Comparison of ENCODE assay signal across 19 cellular contexts in the genomic region with DNA sequence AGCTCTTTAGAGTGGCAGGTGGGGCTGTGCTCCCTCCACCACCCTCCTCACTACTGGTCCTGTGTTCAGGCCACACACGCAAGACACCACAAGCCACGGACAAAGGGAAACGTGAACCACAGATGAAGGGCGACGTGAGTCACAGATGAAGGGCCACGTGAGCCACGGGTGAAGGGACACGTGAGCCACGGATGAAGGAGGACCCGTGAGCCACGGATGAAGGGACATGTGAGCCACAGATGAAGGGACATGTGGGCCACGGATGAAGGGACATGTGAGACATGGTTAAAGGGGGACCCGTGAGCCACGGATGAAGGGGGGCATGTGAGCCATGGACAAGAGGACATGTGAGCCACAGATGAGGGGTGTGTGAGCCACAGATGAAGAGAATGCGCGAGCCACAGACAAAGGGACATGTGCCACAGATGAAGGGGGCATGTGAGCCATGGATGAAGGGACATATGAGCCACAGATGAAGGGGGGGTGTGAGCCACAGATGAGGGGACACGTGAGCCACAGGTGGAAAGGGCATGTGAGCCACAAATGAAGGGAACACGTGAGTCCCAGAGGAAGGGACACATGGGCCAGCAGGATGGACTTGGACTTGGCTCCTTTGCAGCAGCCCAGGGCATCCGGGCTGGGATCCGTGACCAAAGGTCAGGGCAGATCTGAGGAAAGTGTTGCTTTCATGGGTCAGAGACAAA. TPM values are rescaled to one million over a fixed set of nuclear protein-coding genes. Genes with fewer than 3 reads are reported as not detected.
DNase-seq lines count a peak whose midpoint lies in the region; FAIRE-seq and TF ChIP-seq lines count a peak whose summit lies in the region.
"Had no signal": no experiment of that assay in that cellular context is flagged by ENCODE, and none has a peak within 500 bp of the region (broad histone marks: within the 10 kb centered on the region; RNA-seq: fewer than 3 reads in every experiment).

No MANE protein-coding gene starts in this region.

- H4K8ac ChIP-seq in H1 (ENCODE audit: extremely low read depth, insufficient read depth, low read length) = no peak overlapping the region
- H4K8ac ChIP-seq in neuronal stem cell (ENCODE audit: low read depth, low read length) = no peak overlapping the region

- 79% methylated on average over 20 of the region's 20 CpGs; no CpG with 5 or more reads in 1 of the 2 experiments for WGBS in H1 (ENCODE audit: extremely low coverage in 1 of 2, insufficient coverage in 1 of 2, insufficient read length in 1 of 2, insufficient replicate concordance in 2 of 2, low coverage in 1 of 2, low lambda C conversion rate in 2 of 2, missing lambda C conversion rate in 1 of 2), 2 experiments
- no CpG with 5 or more reads among the region's 20 CpGs for WGBS in neuronal stem cell (ENCODE audit: extremely low coverage in 2 of 2, insufficient read length in 2 of 2, insufficient replicate concordance in 1 of 2), 2 donors

- H3K23me2 ChIP-seq in H1 (ENCODE audit: low read depth, low read length) = peaks cover 12% of the 10 kb centered on the region; the same call in 1 of the 2 replicates

- no peak overlapping the region for H3K56ac ChIP-seq in H1 (replicated peaks; ENCODE audit: insufficient read length, low read depth, low read length)

- H3K27me3 ChIP-seq in BLaER1 treated with 17β-estradiol and CSF1 and Interleukin-3, amounts not matched to agents 10 nM and 100 nM = peaks cover 49 to 62% (median 56%) of the 10 kb centered on the region in 11 experiments
- H3K27me3 ChIP-seq in H1 (replicated peaks in 1 of 4; ENCODE audit: control insufficient read depth in 3 of 4, extremely low read depth in 1 of 4, insufficient read depth in 3 of 4, low read length in 3 of 4) (no peaks in the 10 kb centered on the region), neuronal stem cell (ENCODE audit: control insufficient read depth in 3 of 3, insufficient read depth in 3 of 3, low read depth in 1 of 3, low read length in 3 of 3) (peaks cover 0 to 33% (median 0%) of the 10 kb centered on the region in 3 experiments)

- H3K79me1 ChIP-seq in H1 (ENCODE audit: low read depth, low read length) = no peaks in the 10 kb centered on the region
- no peaks in the 10 kb centered on the region for H3K79me1 ChIP-seq in neuronal stem cell (ENCODE audit: low read depth, low read length)

- in situ Hi-C loops in G401 (cut with HindIII; ENCODE audit: low sequenced_read_pairs) = no loop called here

- TF ChIP-seq CTCF in HEK293 (tag by site-specific recombination; IDR thresholded peaks at IDR 0.05) = no peak
- no peak for TF ChIP-seq CTCF in H1 (IDR thresholded peaks at IDR 0.05; ENCODE audit: control extremely low read depth in 1 of 3, insufficient read depth in 1 of 3, low read depth in 1 of 3, low read length in 3 of 3)

- no peak overlapping the region for H2BK5ac ChIP-seq in H1 (ENCODE audit: low read depth, low read length)
- no peak overlapping the region for H2BK5ac ChIP-seq in neuronal stem cell (ENCODE audit: low read length)

- H3K79me2 ChIP-seq in H1 (ENCODE audit: control insufficient read depth in 1 of 2, insufficient read depth in 2 of 2, low read length in 2 of 2) = no peaks in the 10 kb centered on the region

- H2BK12ac ChIP-seq in H1 (ENCODE audit: low read depth, low read length) (no peak overlapping the region), neuronal stem cell (ENCODE audit: low read length) (no peak overlapping the region)

- DNase-seq in H1 (ENCODE audit: low read depth in 1 of 2, low spot score in 2 of 2) (no peak), neuronal stem cell (ENCODE audit: low spot score) (no peak), G401 (ENCODE audit: low spot score) (no peak), retina (no peak), cerebellar cortex (ENCODE audit: low spot score) (no peak)
- DNase-seq: CD8-positive, alpha-beta T cell; COR-L47; DMS153; DMS79 treated with DMSO at 0.1 percent for 48 hours; EL; GF-D8 had no signal

- no peak overlapping the region for H3K4me3 ChIP-seq in BLaER1 treated with 17β-estradiol and CSF1 and Interleukin-3, amounts not matched to agents 10 nM and 100 nM
- H3K4me3 ChIP-seq in HEK293 (ENCODE audit: low read depth, low read length) (no peak overlapping the region), H1 (ENCODE audit: extremely low read depth in 1 of 4, insufficient read depth in 2 of 4, low read depth in 3 of 4, low read length in 4 of 4) (no peak overlapping the region), neuronal stem cell (ENCODE audit: low read length in 2 of 2) (peak overlapping the region in 1 of 2 donors; percentile 10)

- H2BK15ac ChIP-seq in H1 (ENCODE audit: low read length) (no peak overlapping the region), neuronal stem cell (ENCODE audit: low read length) (no peak overlapping the region)

- H3K23ac ChIP-seq in H1 (ENCODE audit: insufficient read length) (no peak overlapping the region), neuronal stem cell (ENCODE audit: low read depth, low read length, poor library complexity) (peak overlapping the region; percentile 14)

- no peak overlapping the region for H4K5ac ChIP-seq in H1 (ENCODE audit: insufficient read length, low read depth, low read length)

- peaks cover 0 to 8% (median 0%) of the 10 kb centered on the region in 11 experiments; a peak in 5 of 22 replicates for H3K9me3 ChIP-seq in BLaER1 treated with 17β-estradiol and CSF1 and Interleukin-3, amounts not matched to agents 10 nM and 100 nM (replicated peaks in 1 of 11)
- no peaks in the 10 kb centered on the region for H3K9me3 ChIP-seq in HEK293 (ENCODE audit: control insufficient read depth, insufficient read depth, low read depth, low read length)
- H3K9me3 ChIP-seq in H1 (ENCODE audit: insufficient read depth in 2 of 2, low read depth in 1 of 2, low read length in 1 of 2) = peaks cover 7 to 13% of the 10 kb centered on the region in 2 experiments; a peak in 2 of 4 replicates
- H3K9me3 ChIP-seq in neuronal stem cell (replicated peaks in 1 of 2; ENCODE audit: control insufficient read depth in 2 of 2, insufficient read depth in 1 of 2, low read depth in 1 of 2, low read length in 2 of 2) = peaks cover 0 to 6% of the 10 kb centered on the region in 2 donors

- CTCF ChIA-PET in HEK293 (lab: Yijun Ruan, JAX) = no interaction called here
- CTCF ChIA-PET in H1 (lab: Charles Lee; ENCODE audit: partially characterized antibody) = no interaction called here

- TF ChIP-seq RAD21 in H1 (IDR thresholded peaks at IDR 0.05 in 1 of 2, conservative IDR thresholded peaks at IDR 0.05 in 1 of 2; ENCODE audit: low read depth in 2 of 2, low read length in 2 of 2) = no peak

- no peak overlapping the region for H2BK20ac ChIP-seq in H1 (ENCODE audit: low read length)

- no peak overlapping the region for H2AK5ac ChIP-seq in H1 (ENCODE audit: low read depth, low read length)
- H2AK5ac ChIP-seq in neuronal stem cell (ENCODE audit: low read depth, low read length) = peak overlapping the region; percentile 29

- peak overlapping the region in 1 of 11 experiments; percentile 50; a peak in 1 of 22 replicates for H3K9ac ChIP-seq in BLaER1 treated with 17β-estradiol and CSF1 and Interleukin-3, amounts not matched to agents 10 nM and 100 nM
- no peak overlapping the region for H3K9ac ChIP-seq in H1 (replicated peaks in 1 of 4; ENCODE audit: extremely low read depth in 1 of 4, low read depth in 3 of 4, low read length in 3 of 4)
- H3K9ac ChIP-seq in neuronal stem cell (ENCODE audit: low read depth, low read length, poor library complexity) = no peak overlapping the region
- H3K9ac ChIP-seq: KMS-11 had no signal

- H3K27ac ChIP-seq in BLaER1 treated with 17β-estradiol and CSF1 and Interleukin-3, amounts not matched to agents 10 nM and 100 nM = no peak overlapping the region
- H3K27ac ChIP-seq in HEK293 (ENCODE audit: extremely low read depth, low read depth, low read length) (no peak overlapping the region), H1 (ENCODE audit: low read depth, low read length) (no peak overlapping the region), neuronal stem cell (replicated peaks; ENCODE audit: low read length) (no peak overlapping the region)
- H3K27ac ChIP-seq: HL-60, KMS-11 had no signal

- H2AFZ ChIP-seq in H1 (ENCODE audit: low read length) (no peak overlapping the region), neuronal stem cell (ENCODE audit: low read length) (no peak overlapping the region)

- H2BK120ac ChIP-seq in H1 (replicated peaks; ENCODE audit: low read depth, low read length) (no peak overlapping the region), neuronal stem cell (ENCODE audit: low read depth, low read length) (no peak overlapping the region)

- no peak for FAIRE-seq in H1 (lab: Jason Lieb, UNC)
- FAIRE-seq: A204.1, D721Med, GM19239, H54 had no signal

- H3K18ac ChIP-seq in H1 (ENCODE audit: extremely low read depth, low read length) (no peak overlapping the region), neuronal stem cell (ENCODE audit: low read length) (no peak overlapping the region)

- H4K91ac ChIP-seq in H1 (replicated peaks; ENCODE audit: insufficient read length, low read length) (no peak overlapping the region), neuronal stem cell (ENCODE audit: low read depth, low read length, poor library complexity) (peak overlapping the region; percentile 2)

- POLR2A ChIA-PET in HEK293 (lab: Yijun Ruan, JAX) = no interaction called here
- POLR2A ChIA-PET in H1 (lab: Charles Lee; ENCODE audit: partially characterized antibody) = no interaction called here

- peaks cover under 1 to 24% (median 16%) of the 10 kb centered on the region in 10 experiments; a peak in 17 of 20 replicates for H3K4me1 ChIP-seq in BLaER1 treated with 17β-estradiol and CSF1 and Interleukin-3, amounts not matched to agents 10 nM and 100 nM
- H3K4me1 ChIP-seq in HEK293 (ENCODE audit: control insufficient read depth, insufficient read depth, low read length) = no peaks in the 10 kb centered on the region
- H3K4me1 ChIP-seq in H1 (replicated peaks in 1 of 4; ENCODE audit: control insufficient read depth in 3 of 4, insufficient read depth in 4 of 4, low read length in 3 of 4) = no peaks in the 10 kb centered on the region
- H3K4me1 ChIP-seq in neuronal stem cell (ENCODE audit: control insufficient read depth in 2 of 2, insufficient read depth in 1 of 2, low read depth in 1 of 2, low read length in 2 of 2) = no peaks in the 10 kb centered on the region

- no peak for TF ChIP-seq POLR2A in H1 (IDR thresholded peaks at IDR 0.05; ENCODE audit: control extremely low read depth in 1 of 2, low read depth in 2 of 2, low read length in 2 of 2)

- H3K36me3 ChIP-seq in BLaER1 treated with 17β-estradiol and CSF1 and Interleukin-3, amounts not matched to agents 10 nM and 100 nM = no peaks in the 10 kb centered on the region
- no peaks in the 10 kb centered on the region for H3K36me3 ChIP-seq in HEK293 (ENCODE audit: control insufficient read depth in 2 of 2, insufficient read depth in 1 of 2, low read length in 2 of 2)
- no peaks in the 10 kb centered on the region for H3K36me3 ChIP-seq in H1 (ENCODE audit: control insufficient read depth in 2 of 4, insufficient read depth in 4 of 4, low read length in 3 of 4)
- no peaks in the 10 kb centered on the region for H3K36me3 ChIP-seq in neuronal stem cell (replicated peaks in 1 of 2; ENCODE audit: control insufficient read depth in 2 of 2, insufficient read depth in 2 of 2, low read length in 2 of 2)

- H3K14ac ChIP-seq in H1 (ENCODE audit: insufficient read length) = no peak overlapping the region
- H3K14ac ChIP-seq in neuronal stem cell (ENCODE audit: low read length) = no peak overlapping the region

- TF ChIP-seq EP300 in H1 (IDR thresholded peaks at IDR 0.05; ENCODE audit: borderline replicate concordance in 1 of 2, low read depth in 2 of 2, low read length in 2 of 2) = no peak

- peak overlapping the region in 8 of 11 experiments; percentile 27 to 65 (median 58); a peak in 13 of 22 replicates for H3K4me2 ChIP-seq in BLaER1 treated with 17β-estradiol and CSF1 and Interleukin-3, amounts not matched to agents 10 nM and 100 nM
- H3K4me2 ChIP-seq in H1 (ENCODE audit: insufficient read depth in 1 of 2, low read depth in 2 of 2, low read length in 2 of 2) (no peak overlapping the region), neuronal stem cell (ENCODE audit: insufficient read depth, low read length, poor library complexity, severe bottlenecking) (no peak overlapping the region)
- H3K4me2 ChIP-seq: KMS-11 had no signal

- peaks cover 0 to 14% (median 0%) of the 10 kb centered on the region in 11 experiments; a peak in 5 of 22 replicates for H4K20me1 ChIP-seq in BLaER1 treated with 17β-estradiol and CSF1 and Interleukin-3, amounts not matched to agents 10 nM and 100 nM
- H4K20me1 ChIP-seq in H1 (replicated peaks in 1 of 2; ENCODE audit: control insufficient read depth in 1 of 2, insufficient read depth in 2 of 2, low read length in 2 of 2) = peaks cover 0 to 6% of the 10 kb centered on the region in 2 experiments

- H3K4ac ChIP-seq in H1 (replicated peaks; ENCODE audit: insufficient read length, low read depth, low read length) = no peak overlapping the region
- no peak overlapping the region for H3K4ac ChIP-seq in neuronal stem cell (ENCODE audit: low read length)

RNA-seq across cellular contexts. Expression of gene ZNF469, which starts 15.6 kb away (rescaled TPM):
- total RNA-seq in H1 (2021; fragmentation: NEBNext Ultra II Directional; extraction: Animal tissue kit (Norgen Biotek cat#: 25700)) = 1.8 and 2.0 TPM in 2 replicates
- polyA plus RNA-seq in H1 (2011; rRNA removed) = 0.30 and 0.53 TPM in 2 replicates
- 0.23 TPM for polyA plus RNA-seq in H1 (2011; cell fraction: cytosol; rRNA removed)
- 1.1 TPM for polyA plus RNA-seq in H1 (2011; cell fraction: nucleus; rRNA removed)
- 0.54 to 0.96 TPM (median 0.90 TPM) in 4 replicates for polyA plus RNA-seq in H1 (2012, experiment 1 of 2)
- polyA plus RNA-seq in H1 (2012, experiment 2 of 2) = 0.63 TPM
- polyA plus RNA-seq in H1 (2013, experiment 1 of 2) = 0.45 TPM
- polyA plus RNA-seq in H1 (2013, experiment 2 of 2) = 0.42 TPM
- 0.32 and 0.41 TPM in 2 replicates for polyA minus RNA-seq in H1 (2011; rRNA and poly(A)+ RNA removed)
- polyA minus RNA-seq in H1 (2011; cell fraction: cytosol; rRNA and poly(A)+ RNA removed) = 1.1 TPM
- polyA minus RNA-seq in H1 (2011; cell fraction: nucleus; rRNA and poly(A)+ RNA removed) = 1.5 TPM
- 0.26 TPM for polyA plus RNA-seq in neuronal stem cell (2013, experiment 1 of 2)
- 0.29 TPM for polyA plus RNA-seq in neuronal stem cell (2013, experiment 2 of 2)
- total RNA-seq in G401 (2014; rRNA removed; shearing (Covaris generic)) = 0.18 and 0.34 TPM in 2 replicates

RNA-seq across cellular contexts. Expression of gene ZFPM1, which starts 54.8 kb away (rescaled TPM):
- total RNA-seq in H1 (2021; fragmentation: NEBNext Ultra II Directional; extraction: Animal tissue kit (Norgen Biotek cat#: 25700)) = 3.4 and 4.8 TPM in 2 replicates
- 0.74 and 1.4 TPM in 2 replicates for polyA plus RNA-seq in H1 (2011; rRNA removed)
- 1.1 TPM for polyA plus RNA-seq in H1 (2011; cell fraction: cytosol; rRNA removed)
- 3.6 TPM for polyA plus RNA-seq in H1 (2011; cell fraction: nucleus; rRNA removed)
- polyA plus RNA-seq in H1 (2012, experiment 1 of 2) = 1.5 to 3.3 TPM (median 1.9 TPM) in 4 replicates
- polyA plus RNA-seq in H1 (2012, experiment 2 of 2) = 1.00 TPM
- 3.1 TPM for polyA plus RNA-seq in H1 (2013, experiment 1 of 2)
- polyA plus RNA-seq in H1 (2013, experiment 2 of 2) = 2.9 TPM
- polyA minus RNA-seq in H1 (2011; rRNA and poly(A)+ RNA removed) = 0.29 and 0.57 TPM in 2 replicates
- 2.8 TPM for polyA minus RNA-seq in H1 (2011; cell fraction: cytosol; rRNA and poly(A)+ RNA removed)
- 3.3 TPM for polyA minus RNA-seq in H1 (2011; cell fraction: nucleus; rRNA and poly(A)+ RNA removed)
- polyA plus RNA-seq in neuronal stem cell (2013, experiment 1 of 2) = 3.8 TPM
- 4.0 TPM for polyA plus RNA-seq in neuronal stem cell (2013, experiment 2 of 2)
- 0.55 and 1.2 TPM in 2 replicates for total RNA-seq in G401 (2014; rRNA removed; shearing (Covaris generic))

Comparison
In these comparisons a context has a peak if more than half of its experiments do, and no peak if none do; other contexts are left out.
1. H3K4me2 ChIP-seq: peak in BLaER1 treated with 17β-estradiol and CSF1 and Interleukin-3, amounts not matched to agents 10 nM and 100 nM (8 of 11); none in H1 (0 of 2) and neuronal stem cell (single experiment).